In the genomic region with DNA sequence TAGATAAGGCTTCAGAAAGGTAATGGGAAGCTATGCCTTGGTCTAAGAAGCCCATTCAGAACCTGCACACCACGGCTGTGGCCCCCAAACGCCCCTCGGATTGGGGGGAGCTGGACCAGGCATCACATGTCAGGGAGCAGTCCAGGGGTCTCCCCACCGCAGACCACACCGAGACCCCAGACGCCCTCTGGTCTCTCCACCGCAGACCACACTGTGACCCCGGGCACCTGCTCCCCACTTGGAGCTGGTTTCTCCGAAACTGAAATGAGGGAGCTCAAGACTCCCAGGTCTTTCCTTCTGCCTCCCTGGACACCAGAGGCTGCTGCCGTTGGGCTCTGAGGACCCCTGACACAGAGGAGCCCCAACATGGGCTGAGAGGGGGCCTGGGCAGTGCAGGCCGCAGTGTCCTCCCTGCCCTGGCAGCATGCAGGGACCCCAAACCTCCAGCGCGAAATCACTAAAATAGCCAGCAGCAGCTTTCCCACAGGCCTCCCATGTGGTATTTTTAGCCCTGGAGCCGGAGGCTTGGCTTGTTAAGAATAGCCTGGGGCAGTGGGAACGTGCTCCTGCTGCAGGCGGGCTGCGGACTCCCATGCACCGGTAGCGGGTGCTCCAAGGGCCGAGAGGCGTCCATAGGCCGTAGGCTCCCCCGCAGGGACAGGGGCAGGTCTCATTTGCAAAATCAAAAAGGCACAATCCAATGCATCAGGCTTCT, we compare ENCODE assay signal across 1 cellular context.
TF ChIP-seq lines count a peak whose summit lies in the region.

No MANE protein-coding gene starts in this region.

TF ChIP-seq in GM23338, 12 proteins besides CTCF, POLR2A, EP300 and RAD21 (continued from another document):
- no peak for TF ChIP-seq ZNF462 (CRISPR knock-in tag; IDR thresholded peaks at IDR 0.05)
- no peak for TF ChIP-seq ZNF114 (CRISPR knock-in tag; IDR thresholded peaks at IDR 0.05)
- TF ChIP-seq EZH2phosphoT487 (IDR thresholded peaks at IDR 0.05; ENCODE audit: unreplicated experiment): no peak
- TF ChIP-seq JUNB (IDR thresholded peaks at IDR 0.05; ENCODE audit: unreplicated experiment): no peak
- TF ChIP-seq POLR2AphosphoS5 (IDR thresholded peaks at IDR 0.05; ENCODE audit: low read depth): no peak
- no peak for TF ChIP-seq ETS1 (IDR thresholded peaks at IDR 0.05)
- no peak for TF ChIP-seq REST (IDR thresholded peaks at IDR 0.05; ENCODE audit: unreplicated experiment)
- TF ChIP-seq ZNF331 (CRISPR knock-in tag; IDR thresholded peaks at IDR 0.05; ENCODE audit: low read depth): no peak
- TF ChIP-seq STAT1 (IDR thresholded peaks at IDR 0.05; ENCODE audit: unreplicated experiment): no peak
- TF ChIP-seq NANOG (IDR thresholded peaks at IDR 0.05; ENCODE audit: borderline replicate concordance): no peak
- no peak for TF ChIP-seq CREB1 (CRISPR knock-in tag; IDR thresholded peaks at IDR 0.05; ENCODE audit: low read depth)
